ENCODE assay signal across 12 cellular contexts in the genomic region with DNA sequence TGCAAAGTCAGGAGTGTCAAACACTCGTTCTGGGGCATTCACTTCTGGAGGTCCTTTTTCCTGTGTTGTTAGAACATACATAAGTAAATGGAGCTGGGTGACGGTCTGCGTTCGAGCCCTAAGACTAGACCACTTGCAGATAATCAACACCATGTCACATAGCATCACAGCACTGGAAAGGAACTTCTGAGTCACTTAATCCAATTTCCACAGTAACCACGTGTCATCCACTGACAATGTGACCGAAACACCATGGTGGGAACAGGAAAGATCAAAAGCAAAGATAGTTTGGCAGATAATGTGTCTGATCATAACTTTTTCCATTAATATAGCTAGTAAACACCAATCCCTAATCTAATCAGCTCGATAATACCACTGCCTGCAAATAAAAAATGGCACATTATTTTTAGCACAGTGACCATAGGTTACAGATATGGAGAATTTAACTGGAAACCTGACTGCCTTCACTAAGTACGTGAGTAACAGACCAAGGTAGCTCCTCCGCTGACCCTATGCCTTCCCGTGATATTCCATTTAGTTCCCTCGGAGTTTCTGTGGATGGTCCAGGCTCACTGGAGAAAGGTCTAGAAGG. TPM values are rescaled to one million over a fixed set of nuclear protein-coding genes. Genes with fewer than 3 reads are reported as not detected.
A peak's percentile ranks its signal among the peaks of the same experiment; 100 is the strongest.
DNase-seq lines count a peak whose midpoint lies in the region; ATAC-seq, FAIRE-seq and TF ChIP-seq lines count a peak whose summit lies in the region.
"Had no signal": no experiment of that assay in that cellular context is flagged by ENCODE, and none has a peak within 500 bp of the region (broad histone marks: within the 10 kb centered on the region; RNA-seq: fewer than 3 reads in every experiment).

No MANE protein-coding gene starts in this region.

- in situ Hi-C loops in K562 (cut with MboI) = no loop called here
- in situ Hi-C loops in GM13977 (cut with MboI; ENCODE audit: low pct_unique_long_range_greater_than_20kb, low sequenced_read_pairs, unreplicated experiment) = no loop called here

- no peaks in the 10 kb centered on the region for H3K27me3 ChIP-seq in HCT116 (ENCODE audit: insufficient read depth, low read length)
- H3K27me3 ChIP-seq in K562 (ENCODE audit: control insufficient read depth in 2 of 2, insufficient read depth in 2 of 2, low read length in 2 of 2) = no peaks in the 10 kb centered on the region
- H3K27me3 ChIP-seq: sigmoid colon, thyroid gland had no signal

- no peaks in the 10 kb centered on the region for H3K9me2 ChIP-seq in HCT116 (ENCODE audit: insufficient read depth)

- 0 out of 2 replicates have a peak, but pooled peaks have one; percentile 29 for TF ChIP-seq EP300 in K562 (IDR thresholded peaks at IDR 0.05; ENCODE audit: low read length)

- POLR2A ChIA-PET in HCT116 (lab: Charles Lee) (no interaction called here), K562 (lab: Yijun Ruan, JAX) (interaction anchor here (0.6 kb wide), 1 partner anchor 11 kb away, joined by 3 read pairs; no protein-coding TSS in a partner anchor)

- no peaks in the 10 kb centered on the region for H4K20me1 ChIP-seq in HCT116 (ENCODE audit: insufficient read depth)
- H4K20me1 ChIP-seq in K562 (replicated peaks; ENCODE audit: control insufficient read depth, insufficient read depth, low read length) = no peaks in the 10 kb centered on the region

- peaks cover 0 to 35% of the 10 kb centered on the region in 2 experiments; a peak in 1 of 4 replicates for H3K4me1 ChIP-seq in HCT116 (ENCODE audit: control insufficient read depth in 1 of 2, insufficient read depth in 2 of 2, low read length in 2 of 2)
- H3K4me1 ChIP-seq in K562 (replicated peaks in 1 of 2; ENCODE audit: control insufficient read depth in 2 of 2, insufficient read depth in 2 of 2, low read length in 2 of 2) = peaks cover 13 to 17% of the 10 kb centered on the region in 2 experiments

- peaks cover 32% of the 10 kb centered on the region for H3K4me1 Mint-ChIP-seq in endothelial cell (ENCODE audit: unreplicated experiment)

- H3K79me2 ChIP-seq in HCT116 (ENCODE audit: insufficient read depth, low read length) (no peaks in the 10 kb centered on the region), K562 (ENCODE audit: control insufficient read depth, insufficient read depth, low read length) (no peaks in the 10 kb centered on the region)

- TF ChIP-seq POLR2A in HCT116 (IDR thresholded peaks at IDR 0.05; ENCODE audit: borderline replicate concordance, extremely low read depth, insufficient read depth, insufficient read length) = no peak
- no peak for TF ChIP-seq POLR2A in K562 (conservative IDR thresholded peaks at IDR 0.05)
- no peak for TF ChIP-seq POLR2A in GM12892 (IDR thresholded peaks at IDR 0.05; ENCODE audit: low read depth, low read length)

- H3K27me3 Mint-ChIP-seq in endothelial cell (ENCODE audit: unreplicated experiment) = no peaks in the 10 kb centered on the region

- intact Hi-C loops in HCT116 (cut with micrococcal nuclease) (no loop called here), K562 (cut with micrococcal nuclease) (no loop called here)

- BruUV-seq in HCT116 (replicated peaks; lab: Mats Ljungman, UMichigan) = no TSS peak
- BruUV-seq in K562 (replicated peaks; lab: Mats Ljungman, UMichigan) = no TSS peak

- DNase-seq in HCT116 (ENCODE audit: low read depth, low spot score) (no peak), NCI-H82 (lab: John Stamatoyannopoulos, UW) (peak; percentile 49), K562 (ENCODE audit: extremely low read depth in 1 of 4, low spot score in 3 of 4) (peak in 1 of 4 experiments; percentile 47), myocyte (ENCODE audit: low read depth) (peak; percentile 54), GM13977 (ENCODE audit: low spot score) (no peak), endothelial cell (ENCODE audit: low spot score) (no peak), GM12892 (ENCODE audit: insufficient read length) (no peak)
- DNase-seq: activated CD4-positive, alpha-beta T cell treated with anti-CD3 and anti-CD28 coated beads for 1 hour; NCI-H1930; NCI-H69; sigmoid colon; thyroid gland had no signal

- no peaks in the 10 kb centered on the region for H3K9me1 ChIP-seq in K562 (ENCODE audit: control insufficient read depth, insufficient read depth, low read length)

- no peaks in the 10 kb centered on the region for H3K9me3 Mint-ChIP-seq in endothelial cell (ENCODE audit: unreplicated experiment)

- TF ChIP-seq RAD21 in HCT116 (IDR thresholded peaks at IDR 0.05; ENCODE audit: low read depth) = no peak
- TF ChIP-seq RAD21 in K562 (CRISPR knock-in tag; conservative IDR thresholded peaks at IDR 0.05 in 1 of 2, IDR thresholded peaks at IDR 0.05 in 1 of 2) = no peak

- no peak overlapping the region for H3K27ac Mint-ChIP-seq in endothelial cell (ENCODE audit: unreplicated experiment)

- CTCF ChIA-PET in HCT116 (lab: Charles Lee) = interaction anchor here (0.8 kb wide), 1 partner anchor 9 kb away, joined by 4 read pairs; no protein-coding TSS in a partner anchor
- CTCF ChIA-PET in K562 (lab: Yijun Ruan, JAX; ENCODE audit: low intra/inter-chr PET ratio) = no interaction called here

- H3K36me3 ChIP-seq in HCT116 (ENCODE audit: control insufficient read depth in 1 of 2, insufficient read depth in 2 of 2, low read length in 2 of 2) = no peaks in the 10 kb centered on the region
- H3K36me3 ChIP-seq in K562 (ENCODE audit: control insufficient read depth, insufficient read depth, low read length) = no peaks in the 10 kb centered on the region
- H3K36me3 ChIP-seq: sigmoid colon, thyroid gland had no signal

- no peak overlapping the region for H3K27ac ChIP-seq in HCT116 (ENCODE audit: low read depth, low read length)
- no peak overlapping the region for H3K27ac ChIP-seq in K562 (ENCODE audit: extremely low read depth, low read depth, low read length)
- H3K27ac ChIP-seq: sigmoid colon, thyroid gland had no signal

- H3K9ac ChIP-seq in HCT116 (ENCODE audit: low read length) (no peak overlapping the region), K562 (ENCODE audit: insufficient read depth in 1 of 2, low read depth in 2 of 2, low read length in 2 of 2) (no peak overlapping the region)

- no peak overlapping the region for H3K4me2 ChIP-seq in HCT116 (ENCODE audit: low read length)
- H3K4me2 ChIP-seq in K562 (ENCODE audit: insufficient read depth, low read length) = peak overlapping the region; percentile 6; the same call in 1 of the 2 replicates

- H3K4me3 ChIP-seq in HCT116 (replicated peaks in 1 of 2; ENCODE audit: low read depth in 1 of 2, low read length in 2 of 2) (no peak overlapping the region), K562 (no peak overlapping the region)
- H3K4me3 ChIP-seq: sigmoid colon, thyroid gland had no signal

- ATAC-seq in HCT116 = no peak
- ATAC-seq in K562 = no peak

- 49% methylated on average over 11 of the region's 11 CpGs for WGBS in K562 (ENCODE audit: insufficient coverage, low coverage, missing lambda C conversion rate)

- peaks cover 14% of the 10 kb centered on the region for H3K36me3 Mint-ChIP-seq in endothelial cell (ENCODE audit: low read depth, unreplicated experiment)

- H3K9me3 ChIP-seq in HCT116 (ENCODE audit: control insufficient read depth in 1 of 2, insufficient read depth in 1 of 2, low read depth in 1 of 2, low read length in 2 of 2) = no peaks in the 10 kb centered on the region
- H3K9me3 ChIP-seq in K562 (replicated peaks; ENCODE audit: control insufficient read depth, insufficient read depth, low read depth, low read length) = no peaks in the 10 kb centered on the region
- H3K9me3 ChIP-seq: sigmoid colon, thyroid gland had no signal

- H2AFZ ChIP-seq in HCT116 (ENCODE audit: low read depth, low read length, poor library complexity, severe bottlenecking) (no peak overlapping the region), K562 (ENCODE audit: low read depth, low read length) (peak overlapping the region; percentile 64)

- RAD21 ChIA-PET in HCT116 (lab: Charles Lee; ENCODE audit: low non-redundant PET in 1 of 2, low total read pairs in 2 of 2, uncharacterized antibody in 2 of 2, unreplicated experiment in 2 of 2) = no interaction called here

- TF ChIP-seq CTCF in HCT116 (IDR thresholded peaks at IDR 0.05 in 2 of 3, conservative IDR thresholded peaks at IDR 0.05 in 1 of 3; ENCODE audit: borderline replicate concordance in 1 of 3, insufficient read depth in 1 of 3, low read depth in 2 of 3, low read length in 2 of 3) (no peak), K562 (IDR thresholded peaks at IDR 0.05 in 2 of 3, conservative IDR thresholded peaks at IDR 0.05 in 1 of 3; ENCODE audit: insufficient read depth in 2 of 3, low read depth in 1 of 3, low read length in 3 of 3) (no peak), GM13977 (IDR thresholded peaks at IDR 0.05; ENCODE audit: extremely low read depth, insufficient read depth, missing control alignments) (no peak), endothelial cell (IDR thresholded peaks at IDR 0.05; ENCODE audit: unreplicated experiment) (no peak)

- H3K4me3 Mint-ChIP-seq in endothelial cell (ENCODE audit: unreplicated experiment) = no peak overlapping the region

- FAIRE-seq in K562 (lab: Jason Lieb, UNC) = peak; percentile 68
- no peak for FAIRE-seq in GM12892 (lab: Jason Lieb, UNC)

RNA-seq across cellular contexts. Expression of a gene that starts 34.8 kb away (rescaled TPM):
- total RNA-seq in HCT116 (2021; ENCODE audit: unreplicated experiment) (78.8 TPM), K562 (2014; rRNA removed) (57.6 and 66.2 TPM in 2 replicates), K562 (2014; rRNA removed; fragmentation: Illumina TruSeq; extraction: Trizol) (35.8 and 41.6 TPM in 2 replicates), K562 (2015; rRNA removed; fragmentation: Illumina TruSeq; extraction: Trizol) (57.9 and 59.8 TPM in 2 replicates), K562 (2021) (43.6 and 48.6 TPM in 2 replicates), myocyte (105 and 133 TPM in 2 replicates), endothelial cell (ENCODE audit: unreplicated experiment) (48.6 TPM)
- 73.0 and 89.0 TPM in 2 replicates for polyA plus RNA-seq in HCT116 (2012)
- total RNA-seq in K562 (2011; cell fraction: chromatin; rRNA removed; ENCODE audit: low replicate concordance) = 22.1 and 23.9 TPM in 2 replicates
- total RNA-seq in K562 (2011; cell fraction: nucleolus; rRNA removed) = 25.7 and 28.6 TPM in 2 replicates
- total RNA-seq in K562 (2011; cell fraction: nucleoplasm; rRNA removed) = 23.4 and 25.1 TPM in 2 replicates
- polyA plus RNA-seq in K562 (2011; rRNA removed) (38.9 and 44.1 TPM in 2 replicates), K562 (2014; fragmentation: Illumina TruSeq; extraction: Trizol) (52.1 and 63.6 TPM in 2 replicates), K562 (2014; fragmentation: Nextera tagmentation; extraction: Ambion mirVana) (10 to 100 TPM; 13.2 to 15.9 TPM), K562 (2014; rRNA removed) (58.3 and 59.8 TPM in 2 replicates)
- 48.7 and 64.2 TPM in 2 replicates for polyA plus RNA-seq in K562 (2011; cell fraction: cytosol; rRNA removed)
- polyA plus RNA-seq in K562 (2011; cell fraction: nucleus; rRNA removed) = 70.8 and 98.6 TPM in 2 replicates
- 48.5 and 50.6 TPM in 2 replicates for polyA plus RNA-seq in K562 (2012)
- polyA minus RNA-seq in K562 (2011; rRNA and poly(A)+ RNA removed) = 32.3 and 38.6 TPM in 2 replicates
- polyA minus RNA-seq in K562 (2011; cell fraction: cytosol; rRNA and poly(A)+ RNA removed) = 23.3 and 23.9 TPM in 2 replicates
- polyA minus RNA-seq in K562 (2011; cell fraction: nucleus; rRNA and poly(A)+ RNA removed) = 36.5 and 48.5 TPM in 2 replicates
- 51.2 TPM for polyA plus RNA-seq in myocyte (2012)
- 24.3 TPM for polyA plus RNA-seq in GM12892 (2012; ENCODE audit: missing spikeins)

RNA-seq across cellular contexts. Expression of a gene that starts 41.6 kb away (rescaled TPM):
- 73.2 TPM for total RNA-seq in HCT116 (2021; ENCODE audit: unreplicated experiment)
- polyA plus RNA-seq in HCT116 (2012) = 71.4 and 74.9 TPM in 2 replicates
- 11.1 and 19.1 TPM in 2 replicates for total RNA-seq in K562 (2011; cell fraction: chromatin; rRNA removed; ENCODE audit: low replicate concordance)
- 13.9 and 18.2 TPM in 2 replicates for total RNA-seq in K562 (2011; cell fraction: nucleolus; rRNA removed)
- total RNA-seq in K562 (2011; cell fraction: nucleoplasm; rRNA removed) = 16.9 and 26.9 TPM in 2 replicates
- 36.7 and 41.2 TPM in 2 replicates for total RNA-seq in K562 (2014; rRNA removed)
- 49.3 and 62.5 TPM in 2 replicates for total RNA-seq in K562 (2014; rRNA removed; fragmentation: Illumina TruSeq; extraction: Trizol)
- 31.9 and 33.9 TPM in 2 replicates for total RNA-seq in K562 (2015; rRNA removed; fragmentation: Illumina TruSeq; extraction: Trizol)
- total RNA-seq in K562 (2021) = 45.6 and 46.5 TPM in 2 replicates
- polyA plus RNA-seq in K562 (2011; rRNA removed) = 49.4 and 108 TPM in 2 replicates
- polyA plus RNA-seq in K562 (2011; cell fraction: cytosol; rRNA removed) = 24.3 and 27.5 TPM in 2 replicates
- polyA plus RNA-seq in K562 (2011; cell fraction: nucleus; rRNA removed) = 22.6 and 24.2 TPM in 2 replicates
- 44.7 and 93.0 TPM in 2 replicates for polyA plus RNA-seq in K562 (2012)
- polyA plus RNA-seq in K562 (2014; fragmentation: Illumina TruSeq; extraction: Trizol) = 57.7 and 78.3 TPM in 2 replicates
- polyA plus RNA-seq in K562 (2014; fragmentation: Nextera tagmentation; extraction: Ambion mirVana) = 10 to 100 TPM; 63.8 to 68.7 TPM
- 61.9 and 66.9 TPM in 2 replicates for polyA plus RNA-seq in K562 (2014; rRNA removed)
- polyA minus RNA-seq in K562 (2011; rRNA and poly(A)+ RNA removed) = 48.6 and 55.2 TPM in 2 replicates
- polyA minus RNA-seq in K562 (2011; cell fraction: cytosol; rRNA and poly(A)+ RNA removed) = 25.9 and 43.6 TPM in 2 replicates
- 20.3 and 22.5 TPM in 2 replicates for polyA minus RNA-seq in K562 (2011; cell fraction: nucleus; rRNA and poly(A)+ RNA removed)
- 19.3 and 33.5 TPM in 2 replicates for total RNA-seq in myocyte
- polyA plus RNA-seq in myocyte (2012) = 10.9 TPM
- total RNA-seq in endothelial cell (ENCODE audit: unreplicated experiment) = 16.6 TPM
- polyA plus RNA-seq in GM12892 (2012; ENCODE audit: missing spikeins) = 7.5 TPM

RNA-seq across cellular contexts. Expression of a gene that starts 49.3 kb away (rescaled TPM):
- total RNA-seq in HCT116 (2021; ENCODE audit: unreplicated experiment) (0.27 TPM), K562 (2014; rRNA removed) (0.04 and 0.09 TPM in 2 replicates), K562 (2014; rRNA removed; fragmentation: Illumina TruSeq; extraction: Trizol) (0.04 and 0.06 TPM in 2 replicates), K562 (2015; rRNA removed; fragmentation: Illumina TruSeq; extraction: Trizol) (0.07 and 0.15 TPM in 2 replicates), K562 (2021) (0.02 and 0.07 TPM in 2 replicates), myocyte (5.6 and 9.4 TPM in 2 replicates), endothelial cell (ENCODE audit: unreplicated experiment) (0.97 TPM)
- polyA plus RNA-seq in HCT116 (2012) = 0.13 and 0.16 TPM in 2 replicates
- total RNA-seq in K562 (2011; cell fraction: chromatin; rRNA removed; ENCODE audit: low replicate concordance) = 0.07 and 0.16 TPM in 2 replicates
- total RNA-seq in K562 (2011; cell fraction: nucleolus; rRNA removed) = under 0.01 TPM in 1 of 2 replicates, not detected in the other
- 0.07 TPM in 1 of 2 replicates, not detected in the other for total RNA-seq in K562 (2011; cell fraction: nucleoplasm; rRNA removed)
- polyA plus RNA-seq in K562 (2011; rRNA removed) (0.03 and 0.09 TPM in 2 replicates), K562 (2014; fragmentation: Illumina TruSeq; extraction: Trizol) (0.03 and 0.06 TPM in 2 replicates), K562 (2014; fragmentation: Nextera tagmentation; extraction: Ambion mirVana) (under 1 TPM; 0.01 to 0.03 TPM), K562 (2014; rRNA removed) (0.15 and 0.30 TPM in 2 replicates)
- polyA plus RNA-seq in K562 (2011; cell fraction: cytosol; rRNA removed) = 0.01 and 0.09 TPM in 2 replicates
- polyA plus RNA-seq in K562 (2011; cell fraction: nucleus; rRNA removed) = 0.30 and 0.67 TPM in 2 replicates
- 0.07 and 0.25 TPM in 2 replicates for polyA plus RNA-seq in K562 (2012)
- polyA minus RNA-seq in K562 (2011; rRNA and poly(A)+ RNA removed) = 0.09 TPM in 1 of 2 replicates, not detected in the other
- not detected in 2 replicates for polyA minus RNA-seq in K562 (2011; cell fraction: cytosol; rRNA and poly(A)+ RNA removed)
- under 0.01 and 0.22 TPM in 2 replicates for polyA minus RNA-seq in K562 (2011; cell fraction: nucleus; rRNA and poly(A)+ RNA removed)
- polyA plus RNA-seq in myocyte (2012) = 1.1 TPM
- 0.06 TPM for polyA plus RNA-seq in GM12892 (2012; ENCODE audit: missing spikeins)

Comparison
In these comparisons a context has a peak if more than half of its experiments do, and no peak if none do; other contexts are left out.
1. DNase-seq: peak in NCI-H82 (single experiment) and myocyte (single experiment); none in HCT116 (single experiment), GM13977 (single experiment), endothelial cell (single experiment) and GM12892 (single experiment).